ENCODE assay signal across 13 cellular contexts in the genomic region with DNA sequence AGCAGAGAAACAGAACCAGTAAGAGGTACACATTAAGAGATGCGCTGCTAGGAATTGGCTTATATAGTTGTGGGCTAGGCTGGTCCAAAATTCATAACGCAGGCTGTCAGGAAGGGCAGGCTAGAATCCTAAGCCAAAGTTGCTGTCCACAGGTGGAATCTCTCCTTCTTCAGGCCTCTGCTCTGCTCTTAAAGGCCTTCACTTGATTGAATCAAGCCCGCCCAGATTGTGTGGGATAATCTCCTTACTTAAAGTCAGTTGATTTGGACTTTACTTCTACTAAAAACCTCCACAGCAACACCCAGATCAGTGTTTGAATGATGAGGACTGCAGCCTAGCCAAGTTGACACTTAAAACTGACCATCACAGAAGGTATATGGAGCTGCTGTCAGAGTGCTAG.
"Had no signal": no experiment of that assay in that cellular context is flagged by ENCODE, and none has a peak within 500 bp of the region (broad histone marks: within the 10 kb centered on the region; RNA-seq: fewer than 3 reads in every experiment).

No MANE protein-coding gene starts in this region.

- DNase-seq: activated CD4-positive, alpha-beta T cell treated with anti-CD3 and anti-CD28 coated beads for 4 hours; activated naive CD4-positive, alpha-beta T cell; activated naive CD8-positive, alpha-beta T cell treated with anti-CD3 and anti-CD28 coated beads, Interleukin-2, amount 50 U/mL, for 24 hours; glutamatergic neuron; retina; SIG-M5; stimulated activated CD4-positive, alpha-beta T cell treated with anti-CD3 and anti-CD28 coated beads, Interleukin-4, amount 100 ng/mL, for 24 hours had no signal

- H3K4me3 Mint-ChIP-seq: activated CD8-positive, alpha-beta T cell treated with anti-CD3 and anti-CD28 coated beads, Interleukin-2, amount 10 ng/mL, durations not matched to agents 7 days and 5 days; activated naive CD8-positive, alpha-beta T cell treated with anti-CD3 and anti-CD28 coated beads, Interleukin-2, amount 50 U/mL, for 24 hours; naive thymus-derived CD8-positive, alpha-beta T cell; stimulated activated naive CD8-positive, alpha-beta T cell treated with anti-CD3 and anti-CD28 coated beads, Interleukin-15, Interleukin-2, amounts not matched to agents 100 ng/mL and 50 ng/mL, for 24 hours; T-helper 1 cell treated with Interleukin-12 subunit alpha and Interleukin-12 subunit beta and Interleukin-4 antibody, amounts not matched to agents 30 μg/mL and 1 μg/mL, for 36 hours; WTC11 had no signal

- H3K27ac Mint-ChIP-seq: activated CD8-positive, alpha-beta T cell treated with anti-CD3 and anti-CD28 coated beads, Interleukin-2, amount 10 ng/mL, durations not matched to agents 7 days and 5 days; activated naive CD8-positive, alpha-beta T cell treated with anti-CD3 and anti-CD28 coated beads, Interleukin-2, amount 50 U/mL, for 24 hours; naive thymus-derived CD8-positive, alpha-beta T cell; stimulated activated naive CD8-positive, alpha-beta T cell treated with anti-CD3 and anti-CD28 coated beads, Interleukin-15, Interleukin-2, amounts not matched to agents 100 ng/mL and 50 ng/mL, for 24 hours; T-helper 1 cell treated with Interleukin-12 subunit alpha and Interleukin-12 subunit beta and Interleukin-4 antibody, amounts not matched to agents 30 μg/mL and 1 μg/mL, for 36 hours; WTC11 had no signal

- H3K4me3 ChIP-seq: skin epidermis had no signal

- H3K9me3 Mint-ChIP-seq: activated naive CD8-positive, alpha-beta T cell treated with anti-CD3 and anti-CD28 coated beads, Interleukin-2, amount 50 U/mL, for 24 hours; naive thymus-derived CD8-positive, alpha-beta T cell; stimulated activated naive CD8-positive, alpha-beta T cell treated with anti-CD3 and anti-CD28 coated beads, Interleukin-15, Interleukin-2, amounts not matched to agents 100 ng/mL and 50 ng/mL, for 24 hours; T-helper 1 cell treated with Interleukin-12 subunit alpha and Interleukin-12 subunit beta and Interleukin-4 antibody, amounts not matched to agents 30 μg/mL and 1 μg/mL, for 36 hours; WTC11 had no signal

- H3K36me3 Mint-ChIP-seq: naive thymus-derived CD8-positive, alpha-beta T cell had no signal
